ENCODE assay signal across 23 cellular contexts in the genomic region with DNA sequence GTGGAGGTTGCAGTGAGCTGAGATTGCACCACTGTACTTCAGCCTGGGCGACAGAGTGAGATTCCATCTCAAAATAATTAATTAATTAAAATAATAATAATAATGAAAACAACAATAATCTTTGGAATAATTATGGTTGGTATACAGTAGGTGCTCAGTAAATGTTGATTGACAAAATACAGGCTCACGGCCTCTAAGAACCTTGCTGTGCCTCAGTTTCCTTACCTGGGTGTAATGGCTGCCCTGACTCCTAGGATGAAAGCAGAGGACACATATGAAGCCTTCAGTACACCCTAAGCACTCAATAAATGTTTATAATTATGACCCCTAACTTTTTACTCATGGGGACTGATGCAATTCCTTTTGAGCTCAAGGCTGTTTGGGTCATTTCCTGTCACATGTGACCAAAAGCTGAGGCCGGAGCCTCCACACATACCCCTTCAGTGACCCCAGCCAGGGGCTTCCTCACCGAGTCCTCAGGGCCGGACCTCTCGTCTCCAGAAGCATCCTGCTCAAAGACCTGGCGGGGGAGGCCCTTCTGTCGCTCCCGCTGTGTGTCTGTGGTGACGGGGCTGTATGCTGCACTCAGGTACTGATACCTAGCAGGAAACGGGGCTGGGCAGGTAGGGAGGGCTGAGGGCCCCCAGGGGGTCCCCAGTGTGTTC. TPM values are rescaled to one million over a fixed set of nuclear protein-coding genes. Genes with fewer than 3 reads are reported as not detected.
"Had no signal": no experiment of that assay in that cellular context is flagged by ENCODE, and none has a peak within 500 bp of the region (broad histone marks: within the 10 kb centered on the region; RNA-seq: fewer than 3 reads in every experiment).

No MANE protein-coding gene starts in this region.

- H3K9me3 Mint-ChIP-seq: activated CD4-positive, alpha-beta T cell treated with anti-CD3 and anti-CD28 coated beads, Interleukin-2, amount 10 ng/mL, durations not matched to agents 24 days and 14 days; activated T-cell treated with anti-CD3 and anti-CD28 coated beads, Interleukin-2, amount 50 U/mL, for 4 hours; immature natural killer cell; nephron; stimulated activated naive CD8-positive, alpha-beta T cell treated with anti-CD3 and anti-CD28 coated beads, Interleukin-15, Interleukin-2, amounts not matched to agents 100 ng/mL and 50 ng/mL, for 24 hours had no signal

- ATAC-seq: activated T-cell treated with anti-CD3 and anti-CD28 coated beads, Interleukin-2, amount 50 U/mL, for 4 hours had no signal

- H3K4me1 Mint-ChIP-seq: activated CD4-positive, alpha-beta T cell treated with anti-CD3 and anti-CD28 coated beads, Interleukin-2, amount 10 ng/mL, durations not matched to agents 24 days and 14 days; immature natural killer cell had no signal

- H3K9me3 ChIP-seq: lower lobe of right lung, suprapubic skin, transverse colon had no signal

- DNase-seq: activated CD4-positive, alpha-beta T cell treated with anti-CD3 and anti-CD28 coated beads, Interleukin-2, amount 10 ng/mL, durations not matched to agents 24 days and 14 days; activated CD8-positive, alpha-beta memory T cell treated with anti-CD3 and anti-CD28 coated beads, Interleukin-2, amount 50 U/mL, for 4 hours; activated effector memory CD4-positive, alpha-beta T cell treated with Interleukin-2 at 50 U/mL for 16 hours; activated naive CD4-positive, alpha-beta T cell treated with anti-CD3 and anti-CD28 coated beads, Interleukin-2, amount 50 U/mL, for 16 hours; activated T-cell treated with anti-CD3 and anti-CD28 coated beads, Interleukin-2, amount 50 U/mL, for 4 hours; aorta; brain microvascular endothelial cell; central memory CD4-positive, alpha-beta T cell; erythroblast; foreskin melanocyte; head of caudate nucleus; immature natural killer cell; kidney glomerular epithelial cell; lower lobe of right lung; midbrain; transverse colon had no signal

- H3K27ac ChIP-seq: brain microvascular endothelial cell, suprapubic skin had no signal

- H3K27me3 ChIP-seq: brain microvascular endothelial cell, suprapubic skin, transverse colon had no signal

- H3K4me3 Mint-ChIP-seq: activated CD4-positive, alpha-beta T cell treated with anti-CD3 and anti-CD28 coated beads, Interleukin-2, amount 10 ng/mL, durations not matched to agents 24 days and 14 days; activated T-cell treated with anti-CD3 and anti-CD28 coated beads, Interleukin-2, amount 50 U/mL, for 4 hours; immature natural killer cell; nephron; stimulated activated naive CD8-positive, alpha-beta T cell treated with anti-CD3 and anti-CD28 coated beads, Interleukin-15, Interleukin-2, amounts not matched to agents 100 ng/mL and 50 ng/mL, for 24 hours had no signal

- H3K36me3 ChIP-seq: transverse colon had no signal

- FAIRE-seq: colon had no signal

- H3K36me3 Mint-ChIP-seq: immature natural killer cell had no signal

- H3K4me3 ChIP-seq: lower lobe of right lung, skin epidermis, suprapubic skin, transverse colon had no signal

- H3K4me1 ChIP-seq: transverse colon had no signal

- H3K27me3 Mint-ChIP-seq: progenitor cell of endocrine pancreas; stimulated activated naive CD8-positive, alpha-beta T cell treated with anti-CD3 and anti-CD28 coated beads, Interleukin-15, Interleukin-2, amounts not matched to agents 100 ng/mL and 50 ng/mL, for 24 hours had no signal

- H3K27ac Mint-ChIP-seq: activated CD4-positive, alpha-beta T cell treated with anti-CD3 and anti-CD28 coated beads, Interleukin-2, amount 10 ng/mL, durations not matched to agents 24 days and 14 days; immature natural killer cell; progenitor cell of endocrine pancreas; stimulated activated naive CD8-positive, alpha-beta T cell treated with anti-CD3 and anti-CD28 coated beads, Interleukin-15, Interleukin-2, amounts not matched to agents 100 ng/mL and 50 ng/mL, for 24 hours had no signal

RNA-seq across cellular contexts. Expression of a gene that starts 10.5 kb away (rescaled TPM):
- polyA plus RNA-seq: immature natural killer cell had no signal

RNA-seq across cellular contexts. Expression of a gene that starts 12.4 kb away (rescaled TPM):
- total RNA-seq: activated CD4-positive, alpha-beta T cell treated with anti-CD3 and anti-CD28 coated beads, Interleukin-2, amount 10 ng/mL, durations not matched to agents 24 days and 14 days; activated T-cell treated with anti-CD3 and anti-CD28 coated beads, Interleukin-2, amount 50 U/mL, for 4 hours; aorta; lower lobe of right lung; progenitor cell of endocrine pancreas; suprapubic skin; T-helper 1 cell treated with Interleukin-12 subunit alpha and Interleukin-12 subunit beta and Interleukin-4 antibody, amounts not matched to agents 30 ng/mL and 1 ng/mL, for 36 hours; transverse colon had no signal
- polyA plus RNA-seq: immature natural killer cell had no signal

RNA-seq across cellular contexts. Expression of a gene that starts 44.2 kb away (rescaled TPM):
- total RNA-seq: activated CD4-positive, alpha-beta T cell treated with anti-CD3 and anti-CD28 coated beads, Interleukin-2, amount 10 ng/mL, durations not matched to agents 24 days and 14 days; activated T-cell treated with anti-CD3 and anti-CD28 coated beads, Interleukin-2, amount 50 U/mL, for 4 hours; aorta; lower lobe of right lung; progenitor cell of endocrine pancreas; suprapubic skin; T-helper 1 cell treated with Interleukin-12 subunit alpha and Interleukin-12 subunit beta and Interleukin-4 antibody, amounts not matched to agents 30 ng/mL and 1 ng/mL, for 36 hours; transverse colon had no signal
- polyA plus RNA-seq: aorta, immature natural killer cell had no signal
